8 cellular contexts compared by ENCODE assay signal in genomic region chr19:4760285-4760650, GRCh38. TPM values are rescaled to one million over a fixed set of nuclear protein-coding genes. Genes with fewer than 3 reads are reported as not detected.
DNase-seq lines count a peak whose midpoint lies in the region; ATAC-seq and TF ChIP-seq lines count a peak whose summit lies in the region.

No MANE protein-coding gene starts in this region.

- H3K79me1 ChIP-seq in trophoblast cell (ENCODE audit: low read length): no peaks in the 10 kb centered on the region

- H3K4me3 ChIP-seq in GM12864 (ENCODE audit: low read depth, low read length) (peak overlapping the region; percentile 20; the same call in 1 of the 2 replicates), RWPE2 (ENCODE audit: severe bottlenecking) (peak overlapping the region; percentile 7), esophagus squamous epithelium (peak overlapping the region in 3 of 4 donors; percentile 16 to 58 (median 34)), trophoblast cell (ENCODE audit: low read depth, low read length) (no peak overlapping the region), aorta (ENCODE audit: low read length in 2 of 2) (no peak overlapping the region)

- no peak overlapping the region for H4K8ac ChIP-seq in trophoblast cell (ENCODE audit: low read depth, low read length)

- no peaks in the 10 kb centered on the region for H3K27me3 ChIP-seq in RWPE2 (ENCODE audit: insufficient read depth, poor library complexity, severe bottlenecking)
- peaks cover 0 to 71% (median 2%) of the 10 kb centered on the region in 4 donors for H3K27me3 ChIP-seq in esophagus squamous epithelium
- H3K27me3 ChIP-seq in trophoblast cell (ENCODE audit: insufficient read depth, low read length): no peaks in the 10 kb centered on the region
- no peaks in the 10 kb centered on the region for H3K27me3 ChIP-seq in aorta (ENCODE audit: control insufficient read depth in 1 of 2, insufficient read depth in 2 of 2, low read length in 1 of 2)

- no peak overlapping the region for H3K27ac ChIP-seq in RWPE2 (ENCODE audit: poor library complexity, severe bottlenecking)
- H3K27ac ChIP-seq in esophagus squamous epithelium: no peak overlapping the region
- no peak overlapping the region for H3K27ac ChIP-seq in trophoblast cell (ENCODE audit: low read depth, low read length)
- no peak overlapping the region for H3K27ac ChIP-seq in aorta (ENCODE audit: low read depth in 1 of 2, low read length in 2 of 2)

- H3K9me3 ChIP-seq in RWPE2 (ENCODE audit: severe bottlenecking) (no peaks in the 10 kb centered on the region), esophagus squamous epithelium (no peaks in the 10 kb centered on the region), trophoblast cell (ENCODE audit: insufficient read depth, low read depth, low read length) (no peaks in the 10 kb centered on the region), aorta (ENCODE audit: control insufficient read depth, low read length) (peaks cover 2% of the 10 kb centered on the region)

- H3K23ac ChIP-seq in trophoblast cell (ENCODE audit: low read length): no peak overlapping the region

- H2AK5ac ChIP-seq in trophoblast cell (ENCODE audit: low read length): no peak overlapping the region

- H4K12ac ChIP-seq in trophoblast cell (ENCODE audit: low read depth, low read length): no peak overlapping the region

- H4K91ac ChIP-seq in trophoblast cell (ENCODE audit: low read depth, low read length): no peak overlapping the region

- no peak overlapping the region for H2BK12ac ChIP-seq in trophoblast cell (ENCODE audit: low read length)

- H3K4ac ChIP-seq in trophoblast cell (ENCODE audit: low read depth, low read length): no peak overlapping the region

- ATAC-seq in RWPE2 (ENCODE audit: low read depth): no peak
- ATAC-seq in HG02642 (IDR thresholded peaks at IDR 0.05; ENCODE audit: poor library complexity, unreplicated experiment): no peak
- no peak for ATAC-seq in aorta (ENCODE audit: low FRiP score)
- no peak for ATAC-seq in omental fat pad (ENCODE audit: low FRiP score)
- ATAC-seq in GM21825 (IDR thresholded peaks at IDR 0.05; ENCODE audit: unreplicated experiment): no peak

- no peak overlapping the region for H2BK5ac ChIP-seq in trophoblast cell (ENCODE audit: low read depth, low read length, poor library complexity)

- H3K18ac ChIP-seq in trophoblast cell (ENCODE audit: low read length): no peak overlapping the region

- no peak overlapping the region for H2AFZ ChIP-seq in trophoblast cell (ENCODE audit: insufficient read depth, low read length, poor library complexity)

- DNase-seq in GM12864 (ENCODE audit: low read depth) (no peak), RWPE2 (ENCODE audit: low spot score) (no peak), esophagus squamous epithelium (lab: John Stamatoyannopoulos, UW) (no peak), trophoblast cell (no peak), aorta (no peak), omental fat pad (ENCODE audit: low spot score) (no peak)

- H3K9ac ChIP-seq in trophoblast cell (ENCODE audit: low read length): no peak overlapping the region

- H3K4me2 ChIP-seq in trophoblast cell (ENCODE audit: low read length): peak overlapping the region; percentile 62

- 23 to 29% methylated on average over 8 to 10 of the region's 10 CpGs for WGBS in esophagus squamous epithelium, 2 donors
- no CpG with 5 or more reads among the region's 10 CpGs for WGBS in trophoblast cell (ENCODE audit: extremely low coverage, insufficient coverage, insufficient read length)
- WGBS in aorta, 2 donors: 44 to 45% methylated on average over 10 of the region's 10 CpGs

- intact Hi-C loops in esophagus squamous epithelium (cut with DNase I) (no loop called here), aorta (cut with DNase I) (no loop called here)

- H2BK120ac ChIP-seq in trophoblast cell (ENCODE audit: insufficient read depth, low read length, poor library complexity): no peak overlapping the region

- H3K14ac ChIP-seq in trophoblast cell (ENCODE audit: low read length): no peak overlapping the region

- H3K4me1 ChIP-seq in RWPE2 (ENCODE audit: insufficient read depth, poor library complexity, severe bottlenecking) (no peaks in the 10 kb centered on the region), esophagus squamous epithelium (peaks cover 11 to 13% (median 11%) of the 10 kb centered on the region in 3 donors), trophoblast cell (ENCODE audit: control insufficient read depth in 1 of 2, insufficient read depth in 2 of 2, low read length in 2 of 2) (peaks cover 3 to 7% of the 10 kb centered on the region in 2 experiments), aorta (ENCODE audit: control insufficient read depth in 1 of 2, insufficient read depth in 2 of 2, low read length in 2 of 2) (no peaks in the 10 kb centered on the region)

- H3K36me3 ChIP-seq in RWPE2 (ENCODE audit: low read depth): no peaks in the 10 kb centered on the region
- H3K36me3 ChIP-seq in esophagus squamous epithelium: no peaks in the 10 kb centered on the region
- H3K36me3 ChIP-seq in trophoblast cell (ENCODE audit: control insufficient read depth in 1 of 2, insufficient read depth in 2 of 2, low read length in 2 of 2): no peaks in the 10 kb centered on the region
- H3K36me3 ChIP-seq in aorta (ENCODE audit: control insufficient read depth in 1 of 2, insufficient read depth in 2 of 2, low read length in 1 of 2): no peaks in the 10 kb centered on the region

- no peak for TF ChIP-seq POLR2A in esophagus squamous epithelium (IDR thresholded peaks at IDR 0.05)

- TF ChIP-seq CTCF in GM12864 (IDR thresholded peaks at IDR 0.05; ENCODE audit: low read depth, low read length, missing control alignments): no peak
- TF ChIP-seq CTCF in RWPE2 (IDR thresholded peaks at IDR 0.05; ENCODE audit: poor library complexity, severe bottlenecking): no peak
- TF ChIP-seq CTCF in esophagus squamous epithelium (IDR thresholded peaks at IDR 0.05): no peak
- no peak for TF ChIP-seq CTCF in omental fat pad (IDR thresholded peaks at IDR 0.05)

- no peaks in the 10 kb centered on the region for H3K79me2 ChIP-seq in trophoblast cell (ENCODE audit: control insufficient read depth, insufficient read depth, low read length, poor library complexity)

RNA-seq across cellular contexts. Expression of gene FEM1A, which starts 31.3 kb away (rescaled TPM):
- total RNA-seq in esophagus squamous epithelium (10 to 100 TPM; 16.8 to 22.7 (median 18.4) TPM), aorta (1 to 10 TPM; 6.9 to 9.0 TPM), omental fat pad (10 to 100 TPM; 11.8 to 22.1 (median 13.9) TPM)
- 6.2 TPM in 2 replicates for polyA plus RNA-seq in trophoblast cell (2013)
- polyA plus RNA-seq in aorta: 1 to 10 TPM; 2.6 to 3.1 TPM

RNA-seq across cellular contexts. Expression of gene DPP9, which starts 36.6 kb away (rescaled TPM):
- total RNA-seq in esophagus squamous epithelium (10 to 100 TPM; 32.8 to 51.5 (median 47.7) TPM), aorta (10 to 100 TPM; 46.1 to 56.4 TPM), omental fat pad (10 to 100 TPM; 25.3 to 42.9 (median 41.0) TPM)
- polyA plus RNA-seq in trophoblast cell (2013): 29.5 and 30.5 TPM in 2 replicates
- polyA plus RNA-seq in aorta: 10 to 100 TPM; 16.4 to 33.8 TPM

Comparison
In these comparisons a context has a peak if more than half of its experiments do, and no peak if none do; other contexts are left out.
1. H3K4me3 ChIP-seq: peak in GM12864 (single experiment), RWPE2 (single experiment) and esophagus squamous epithelium (3 of 4); none in trophoblast cell (single experiment) and aorta (0 of 2).